Comparison of ENCODE assay signal across 16 cellular contexts in the genomic region with DNA sequence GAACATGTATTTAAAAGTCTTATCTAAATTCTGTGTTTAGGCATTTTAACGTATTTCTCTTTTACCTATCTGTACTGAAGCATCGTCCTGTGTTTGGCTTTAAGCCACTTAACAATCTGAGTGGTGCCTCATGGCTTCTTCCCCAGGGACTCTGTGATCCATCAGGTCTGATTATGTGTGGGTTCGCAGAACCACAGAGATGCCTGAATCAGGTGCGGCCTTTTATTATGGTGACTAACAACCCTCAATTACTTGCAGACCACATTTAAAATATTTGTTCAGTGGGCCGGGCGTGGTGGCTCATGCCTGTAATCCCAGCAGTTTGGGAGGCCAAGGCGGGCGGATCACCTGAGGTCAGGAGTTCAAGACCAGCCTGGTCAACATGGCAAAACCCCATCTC. TPM values are rescaled to one million over a fixed set of nuclear protein-coding genes. Genes with fewer than 3 reads are reported as not detected.
A peak's percentile ranks its signal among the peaks of the same experiment; 100 is the strongest.
DNase-seq lines count a peak whose midpoint lies in the region; ATAC-seq, FAIRE-seq and TF ChIP-seq lines count a peak whose summit lies in the region.
"Had no signal": no experiment of that assay in that cellular context is flagged by ENCODE, and none has a peak within 500 bp of the region (broad histone marks: within the 10 kb centered on the region; RNA-seq: fewer than 3 reads in every experiment).

No MANE protein-coding gene starts in this region.

- H3K27me3 ChIP-seq in small intestine (ENCODE audit: control insufficient read depth in 2 of 2, insufficient read depth in 2 of 2, low read length in 2 of 2), result no peaks in the 10 kb centered on the region
- H3K27me3 ChIP-seq in lower lobe of right lung (ENCODE audit: low read depth), result no peaks in the 10 kb centered on the region
- H3K27me3 ChIP-seq: thyroid gland had no signal

- no peak for FAIRE-seq in small intestine (lab: Jason Lieb, UNC)

- H3K27ac ChIP-seq in HEK293 (ENCODE audit: extremely low read depth, low read depth, low read length) (no peak overlapping the region), RWPE1 (no peak overlapping the region), small intestine (ENCODE audit: low read depth in 1 of 2, low read length in 1 of 2) (no peak overlapping the region), lower lobe of right lung (no peak overlapping the region)
- H3K27ac ChIP-seq: thyroid gland had no signal

- TF ChIP-seq CTCF in HEK293 (tag by site-specific recombination; IDR thresholded peaks at IDR 0.05) (no peak), RWPE1 (conservative IDR thresholded peaks at IDR 0.05; ENCODE audit: low read depth) (no peak), fibroblast of mammary gland (conservative IDR thresholded peaks at IDR 0.05; ENCODE audit: control insufficient read depth, insufficient read depth, low read depth, low read length) (no peak), lower lobe of right lung (IDR thresholded peaks at IDR 0.05) (no peak)

- H3K4me3 ChIP-seq in HEK293 (ENCODE audit: low read depth, low read length), result no peak overlapping the region
- no peak overlapping the region for H3K4me3 ChIP-seq in fibroblast of mammary gland (ENCODE audit: control insufficient read depth, low read depth, low read length)
- H3K4me3 ChIP-seq in small intestine (ENCODE audit: low read depth in 1 of 2, low read length in 2 of 2), result no peak overlapping the region
- H3K4me3 ChIP-seq in lower lobe of right lung, result no peak overlapping the region
- H3K4me3 ChIP-seq: HAP-1, thyroid gland had no signal

- DNase-seq in RWPE1 (ENCODE audit: low spot score), result peak; percentile 84
- peak; percentile 34 for DNase-seq in fibroblast of mammary gland (ENCODE audit: low read depth)
- DNase-seq in small intestine, result peak; percentile 50
- no peak for DNase-seq in lower lobe of right lung
- no peak for DNase-seq in AML-193 (lab: John Stamatoyannopoulos, UW)
- no peak for DNase-seq in stimulated activated naive CD4-positive, alpha-beta T cell (lab: John Stamatoyannopoulos, UW)
- DNase-seq: activated CD4-positive, alpha-beta T cell treated with anti-CD3 and anti-CD28 coated beads, Interleukin-2, amount 50 U/mL, for 4 hours; activated gamma-delta T cell treated with Interleukin-2 at 50 U/mL for 16 hours; amniotic stem cell; DMS79; NCI-H1436; NCI-H774; thyroid gland had no signal

- POLR2A ChIA-PET in HEK293 (lab: Yijun Ruan, JAX), result no interaction called here
- POLR2A ChIA-PET in RWPE1 (lab: Yijun Ruan, JAX; ENCODE audit: low non-redundant PET), result no interaction called here

- intact Hi-C loops in lower lobe of right lung (cut with DNase I), result no loop called here

- no peaks in the 10 kb centered on the region for H3K4me1 ChIP-seq in HEK293 (ENCODE audit: control insufficient read depth, insufficient read depth, low read length)
- H3K4me1 ChIP-seq in small intestine (ENCODE audit: control insufficient read depth in 2 of 2, insufficient read depth in 1 of 2, low read depth in 1 of 2, low read length in 1 of 2), result no peaks in the 10 kb centered on the region
- H3K4me1 ChIP-seq in lower lobe of right lung, result peaks cover 10% of the 10 kb centered on the region
- H3K4me1 ChIP-seq: HAP-1 had no signal

- H3K36me3 ChIP-seq in HEK293 (ENCODE audit: control insufficient read depth in 2 of 2, insufficient read depth in 1 of 2, low read length in 2 of 2) (peaks cover 0 to 2% of the 10 kb centered on the region in 2 experiments; a peak in 1 of 3 replicates), small intestine (ENCODE audit: control insufficient read depth in 2 of 2, insufficient read depth in 2 of 2, low read length in 2 of 2) (peaks cover 0 to 4% of the 10 kb centered on the region in 2 donors), lower lobe of right lung (peaks cover 36% of the 10 kb centered on the region)
- H3K36me3 ChIP-seq: HAP-1 had no signal

- no peak for ATAC-seq in lower lobe of right lung
- ATAC-seq: stimulated activated memory B cell treated with anti-CD40 and anti-IgM and Interleukin-4, amounts not matched to agents 10 μg/mL and 1 μg/mL and 100 μg/mL, for 72 hours had no signal

- H3K9me3 ChIP-seq in HEK293 (ENCODE audit: control insufficient read depth, insufficient read depth, low read depth, low read length) (no peaks in the 10 kb centered on the region), small intestine (ENCODE audit: control insufficient read depth, low read depth) (no peaks in the 10 kb centered on the region), lower lobe of right lung (no peaks in the 10 kb centered on the region)
- H3K9me3 ChIP-seq: HAP-1, thyroid gland had no signal

- 68 to 81% (median 71%) methylated on average over 8 of the region's 8 CpGs for WGBS in small intestine, 3 donors

- CTCF ChIA-PET in HEK293 (lab: Yijun Ruan, JAX) (interaction anchor here (0.6 to 5.6 kb wide), 16 partner anchors 12 to 431 kb away, joined by 3 to 96 read pairs (median 6); no protein-coding TSS in a partner anchor), RWPE1 (lab: Yijun Ruan, JAX) (interaction anchor here (0.5 to 4.9 kb wide), 14 partner anchors 11 to 493 kb away, joined by 3 to 33 read pairs (median 6); a partner anchor contains a TSS)

TF ChIP-seq in HEK293, 187 proteins besides CTCF, POLR2A, EP300 and RAD21:
- TF ChIP-seq ZFP37 (tag by site-specific recombination; IDR thresholded peaks at IDR 0.05) (no peak), ZNF350 (tag by site-specific recombination; IDR thresholded peaks at IDR 0.05) (no peak), KLF1 (tag by site-specific recombination; IDR thresholded peaks at IDR 0.05) (peak; percentile 47; the same call in 1 of the 2 replicates), ZFP69B (tag by site-specific recombination; IDR thresholded peaks at IDR 0.05) (no peak), ZNF521 (tag by site-specific recombination; IDR thresholded peaks at IDR 0.05) (no peak)
- TF ChIP-seq, protein P1, sequence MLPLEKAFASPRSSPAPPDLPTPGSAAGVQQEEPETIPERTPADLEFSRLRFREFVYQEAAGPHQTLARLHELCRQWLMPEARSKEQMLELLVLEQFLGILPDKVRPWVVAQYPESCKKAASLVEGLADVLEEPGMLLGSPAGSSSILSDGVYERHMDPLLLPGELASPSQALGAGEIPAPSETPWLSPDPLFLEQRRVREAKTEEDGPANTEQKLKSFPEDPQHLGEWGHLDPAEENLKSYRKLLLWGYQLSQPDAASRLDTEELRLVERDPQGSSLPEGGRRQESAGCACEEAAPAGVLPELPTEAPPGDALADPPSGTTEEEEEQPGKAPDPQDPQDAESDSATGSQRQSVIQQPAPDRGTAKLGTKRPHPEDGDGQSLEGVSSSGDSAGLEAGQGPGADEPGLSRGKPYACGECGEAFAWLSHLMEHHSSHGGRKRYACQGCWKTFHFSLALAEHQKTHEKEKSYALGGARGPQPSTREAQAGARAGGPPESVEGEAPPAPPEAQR (tag by site-specific recombination; IDR thresholded peaks at IDR 0.05), result no peak
- TF ChIP-seq, protein P2, sequence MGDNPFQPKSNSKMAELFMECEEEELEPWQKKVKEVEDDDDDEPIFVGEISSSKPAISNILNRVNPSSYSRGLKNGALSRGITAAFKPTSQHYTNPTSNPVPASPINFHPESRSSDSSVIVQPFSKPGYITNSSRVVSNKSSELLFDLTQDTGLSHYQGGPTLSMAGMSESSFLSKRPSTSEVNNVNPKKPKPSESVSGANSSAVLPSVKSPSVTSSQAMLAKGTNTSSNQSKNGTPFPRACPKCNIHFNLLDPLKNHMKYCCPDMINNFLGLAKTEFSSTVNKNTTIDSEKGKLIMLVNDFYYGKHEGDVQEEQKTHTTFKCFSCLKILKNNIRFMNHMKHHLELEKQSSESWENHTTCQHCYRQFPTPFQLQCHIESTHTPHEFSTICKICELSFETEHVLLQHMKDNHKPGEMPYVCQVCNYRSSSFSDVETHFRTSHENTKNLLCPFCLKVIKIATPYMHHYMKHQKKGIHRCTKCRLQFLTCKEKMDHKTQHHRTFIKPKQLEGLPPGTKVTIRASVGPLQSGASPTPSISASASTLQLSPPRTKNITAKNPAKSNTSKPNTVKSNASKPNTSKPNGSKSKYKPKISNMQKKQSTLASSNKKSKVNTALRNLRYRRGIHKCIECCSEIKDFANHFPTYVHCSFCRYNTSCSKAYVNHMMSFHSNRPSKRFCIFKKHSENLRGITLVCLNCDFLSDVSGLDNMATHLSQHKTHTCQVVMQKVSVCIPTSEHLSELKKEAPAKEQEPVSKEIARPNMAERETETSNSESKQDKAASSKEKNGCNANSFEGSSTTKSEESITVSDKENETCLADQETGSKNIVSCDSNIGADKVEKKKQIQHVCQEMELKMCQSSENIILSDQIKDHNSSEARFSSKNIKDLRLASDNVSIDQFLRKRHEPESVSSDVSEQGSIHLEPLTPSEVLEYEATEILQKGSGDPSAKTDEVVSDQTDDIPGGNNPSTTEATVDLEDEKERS (tag by site-specific recombination; IDR thresholded peaks at IDR 0.05), result no peak

RNA-seq across cellular contexts. Expression of a gene that starts 39.6 kb away (rescaled TPM):
- polyA plus RNA-seq in small intestine, result 10 to 100 TPM; 16.7 to 52.8 (median 33.0) TPM
- total RNA-seq in lower lobe of right lung, result 43.2 TPM

Comparison
In these comparisons a context has a peak if more than half of its experiments do, and no peak if none do; other contexts are left out.
1. DNase-seq: peak in RWPE1 (single experiment), fibroblast of mammary gland (single experiment) and small intestine (single experiment); none in lower lobe of right lung (single experiment), AML-193 (0 of 2) and stimulated activated naive CD4-positive, alpha-beta T cell (0 of 6).